In the genomic region with DNA sequence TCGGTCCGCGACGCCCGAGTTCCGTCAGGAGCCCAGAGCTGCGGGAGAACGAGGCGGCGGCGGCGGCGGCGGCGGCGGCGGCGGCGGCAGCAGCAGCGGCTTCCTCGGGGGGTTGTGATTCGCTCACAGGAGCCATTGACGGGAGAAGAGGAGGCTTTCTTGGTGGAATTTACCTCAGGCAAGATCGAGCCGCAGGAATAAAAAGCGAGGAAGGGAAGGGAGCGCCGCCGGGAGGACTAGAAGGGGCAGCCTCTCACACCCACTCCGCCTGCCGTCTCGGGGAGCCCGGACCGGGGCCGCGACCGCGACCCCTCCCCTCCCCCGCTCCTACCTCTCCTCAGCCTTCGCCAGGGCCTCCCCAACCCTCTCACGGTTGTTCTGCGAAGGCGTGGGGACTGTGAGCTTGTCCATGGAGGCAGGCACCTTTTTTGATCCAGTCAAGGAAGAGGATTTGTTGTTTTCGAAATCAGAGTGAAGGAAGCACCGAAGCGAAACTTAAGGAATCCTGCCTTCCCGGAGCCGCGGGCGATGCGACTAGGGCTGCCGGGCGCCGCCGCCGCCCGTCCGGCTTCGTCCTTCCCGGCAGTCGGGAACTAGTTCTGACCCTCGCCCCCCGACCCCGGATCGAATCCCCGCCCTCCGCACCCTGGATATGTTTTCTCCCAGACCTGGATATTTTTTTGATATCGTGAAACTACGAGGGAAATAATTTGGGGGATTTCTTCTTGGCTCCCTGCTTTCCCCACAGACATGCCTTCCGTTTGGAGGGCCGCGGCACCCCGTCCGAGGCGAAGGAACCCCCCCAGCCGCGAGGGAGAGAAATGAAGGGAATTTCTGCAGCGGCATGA, we compare ENCODE assay signal across 8 cellular contexts.
DNase-seq lines count a peak whose midpoint lies in the region; ATAC-seq and TF ChIP-seq lines count a peak whose summit lies in the region.

No MANE protein-coding gene starts in this region.

- ATAC-seq in GM21529 (IDR thresholded peaks at IDR 0.05; ENCODE audit: unreplicated experiment) = peak; percentile 26
- peak; percentile 13 to 31 for ATAC-seq in activated CD4-positive, CD25-positive, alpha-beta regulatory T cell treated with anti-CD3 and anti-CD28 coated beads, Interleukin-2, amount 50 U/mL, for 24 hours

- no peak for TF ChIP-seq CTCF in choroid plexus epithelial cell (conservative IDR thresholded peaks at IDR 0.05; ENCODE audit: low read depth, low read length)

- H3K4me3 ChIP-seq in choroid plexus epithelial cell (ENCODE audit: low read depth, low read length) = peak overlapping the region; percentile 95

- no peak for TF ChIP-seq EP300 in Ishikawa (IDR thresholded peaks at IDR 0.05; ENCODE audit: borderline replicate concordance)

- DNase-seq in DMS53 (lab: John Stamatoyannopoulos, UW) (peak; percentile 78), choroid plexus epithelial cell (ENCODE audit: low read depth) (peak; percentile 52), left kidney (ENCODE audit: low read depth, low spot score) (peak; percentile 80), 8988T (no peak)
- DNase-seq in stimulated activated CD4-positive, alpha-beta T cell treated with anti-CD3 and anti-CD28 coated beads, Interleukin-2, amount 100 ng/mL, for 24 hours = peak; percentile 52 to 54

- no peak for TF ChIP-seq RAD21 in Ishikawa (IDR thresholded peaks at IDR 0.05; ENCODE audit: low read depth)

TF ChIP-seq in Ishikawa, 13 proteins besides CTCF, POLR2A, EP300 and RAD21:
- peak; percentile 87; the same call in 1 of the 2 replicates for TF ChIP-seq ZBTB7A (IDR thresholded peaks at IDR 0.05; ENCODE audit: low read depth)
- peak; percentile 10; the same call in 1 of the 2 replicates for TF ChIP-seq TAF1 (IDR thresholded peaks at IDR 0.05; ENCODE audit: low read depth)
- peak; percentile 30; the same call in 1 of the 2 replicates for TF ChIP-seq TEAD4 (IDR thresholded peaks at IDR 0.05)
- TF ChIP-seq MAX (IDR thresholded peaks at IDR 0.05) = no peak; the same call in 1 of the 2 replicates
